17 cellular contexts compared by ENCODE assay signal in the genomic region with DNA sequence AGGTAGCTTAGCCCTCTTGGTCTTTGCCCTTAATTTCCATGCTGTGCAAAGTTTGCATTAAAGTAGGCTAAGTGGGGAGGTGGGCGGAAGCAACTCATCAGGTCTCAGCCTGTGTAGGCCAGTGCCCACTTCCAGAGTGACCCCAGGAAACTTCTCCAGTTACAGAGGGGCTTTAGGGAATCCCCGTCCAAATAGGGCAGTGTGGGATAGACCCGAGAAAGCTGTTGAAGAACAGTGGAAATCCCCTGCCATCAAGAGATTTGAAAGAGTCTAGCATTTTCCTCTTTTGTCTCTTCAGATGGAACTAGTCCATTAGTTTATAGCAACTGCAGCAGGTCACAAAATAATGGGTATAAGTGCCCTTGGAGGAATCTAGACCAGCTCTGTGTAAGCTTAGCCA. TPM values are rescaled to one million over a fixed set of nuclear protein-coding genes. Genes with fewer than 3 reads are reported as not detected.
A peak's percentile ranks its signal among the peaks of the same experiment; 100 is the strongest.
DNase-seq lines count a peak whose midpoint lies in the region; ATAC-seq and TF ChIP-seq lines count a peak whose summit lies in the region.
"Had no signal": no experiment of that assay in that cellular context is flagged by ENCODE, and none has a peak within 500 bp of the region (broad histone marks: within the 10 kb centered on the region; RNA-seq: fewer than 3 reads in every experiment).

No MANE protein-coding gene starts in this region.

- TF ChIP-seq CTCF in GM12865 (IDR thresholded peaks at IDR 0.05; ENCODE audit: insufficient read depth, low read depth, low read length, missing control alignments), result no peak
- TF ChIP-seq CTCF in HEK293 (tag by site-specific recombination; IDR thresholded peaks at IDR 0.05), result no peak

- no peaks in the 10 kb centered on the region for H3K27me3 Mint-ChIP-seq in activated naive CD8-positive, alpha-beta T cell treated with anti-CD3 and anti-CD28 coated beads for 36 hours
- H3K27me3 Mint-ChIP-seq: effector memory CD8-positive, alpha-beta T cell had no signal

- ATAC-seq in GM19025 (IDR thresholded peaks at IDR 0.05; ENCODE audit: low read depth, unreplicated experiment), result peak; percentile 57
- ATAC-seq in HG03378 (IDR thresholded peaks at IDR 0.05; ENCODE audit: unreplicated experiment), result peak; percentile 57
- ATAC-seq: effector memory CD8-positive, alpha-beta T cell; left colon had no signal

- H3K36me3 ChIP-seq in HEK293 (ENCODE audit: control insufficient read depth in 2 of 2, insufficient read depth in 1 of 2, low read length in 2 of 2), result no peaks in the 10 kb centered on the region

- H3K4me3 Mint-ChIP-seq in activated naive CD8-positive, alpha-beta T cell treated with anti-CD3 and anti-CD28 coated beads for 36 hours, result no peak overlapping the region
- H3K4me3 Mint-ChIP-seq: activated CD4-positive, alpha-beta T cell treated with anti-CD3 and anti-CD28 coated beads, Interleukin-2, amount 10 ng/mL, durations not matched to agents 24 days and 14 days; effector memory CD8-positive, alpha-beta T cell; neural crest cell had no signal

- H3K4me3 ChIP-seq in GM12865 (ENCODE audit: low read depth, low read length), result no peak overlapping the region
- H3K4me3 ChIP-seq in HEK293 (ENCODE audit: low read depth, low read length), result no peak overlapping the region

- POLR2A ChIA-PET in HEK293 (lab: Yijun Ruan, JAX), result no interaction called here

- no peaks in the 10 kb centered on the region for H3K9me3 ChIP-seq in HEK293 (ENCODE audit: control insufficient read depth, insufficient read depth, low read depth, low read length)

- DNase-seq in GM12865 (ENCODE audit: low read depth) (peak; percentile 49), NCI-H2196 treated with DMSO at 0.1 percent for 48 hours (lab: John Stamatoyannopoulos, UW; ENCODE audit: unreplicated experiment) (no peak), GOT3 (lab: John Stamatoyannopoulos, UW) (no peak), NCI-H1105 treated with DMSO at 0.1 percent for 48 hours (lab: John Stamatoyannopoulos, UW) (no peak)
- no peak for DNase-seq in activated naive CD8-positive, alpha-beta T cell treated with anti-CD3 and anti-CD28 coated beads for 36 hours
- DNase-seq: activated CD4-positive, alpha-beta T cell treated with anti-CD3 and anti-CD28 coated beads, Interleukin-2, amount 10 ng/mL, durations not matched to agents 24 days and 14 days; activated T-cell treated with anti-CD3 and anti-CD28 coated beads for 4 hours; cerebellar nuclear complex; effector memory CD8-positive, alpha-beta T cell; left colon; NCI-H2081; NCI-H69; Right ventricle myocardium superior had no signal

- no peak overlapping the region for H3K27ac Mint-ChIP-seq in activated naive CD8-positive, alpha-beta T cell treated with anti-CD3 and anti-CD28 coated beads for 36 hours
- H3K27ac Mint-ChIP-seq: activated CD4-positive, alpha-beta T cell treated with anti-CD3 and anti-CD28 coated beads, Interleukin-2, amount 10 ng/mL, durations not matched to agents 24 days and 14 days; effector memory CD8-positive, alpha-beta T cell had no signal

- CTCF ChIA-PET in HEK293 (lab: Yijun Ruan, JAX), result interaction anchor here (0.9 kb wide), 1 partner anchor 19 kb away, joined by 3 read pairs; no protein-coding TSS in a partner anchor

- no peak overlapping the region for H3K27ac ChIP-seq in HEK293 (ENCODE audit: extremely low read depth, low read depth, low read length)

- no peaks in the 10 kb centered on the region for H3K36me3 Mint-ChIP-seq in activated naive CD8-positive, alpha-beta T cell treated with anti-CD3 and anti-CD28 coated beads for 36 hours

- peaks cover 6% of the 10 kb centered on the region for H3K4me1 Mint-ChIP-seq in activated naive CD8-positive, alpha-beta T cell treated with anti-CD3 and anti-CD28 coated beads for 36 hours
- H3K4me1 Mint-ChIP-seq: neural crest cell had no signal

- no peaks in the 10 kb centered on the region for H3K9me3 Mint-ChIP-seq in activated naive CD8-positive, alpha-beta T cell treated with anti-CD3 and anti-CD28 coated beads for 36 hours
- H3K9me3 Mint-ChIP-seq: activated CD4-positive, alpha-beta T cell treated with anti-CD3 and anti-CD28 coated beads, Interleukin-2, amount 10 ng/mL, durations not matched to agents 24 days and 14 days; effector memory CD8-positive, alpha-beta T cell; neural crest cell had no signal

- no peaks in the 10 kb centered on the region for H3K4me1 ChIP-seq in HEK293 (ENCODE audit: control insufficient read depth, insufficient read depth, low read length)

TF ChIP-seq in HEK293, 187 proteins besides CTCF, POLR2A, EP300 and RAD21:
- TF ChIP-seq ZNF658 (tag by site-specific recombination; IDR thresholded peaks at IDR 0.05) (no peak), EGR2 (tag by site-specific recombination; IDR thresholded peaks at IDR 0.05; ENCODE audit: low read depth) (0 out of 2 replicates have a peak, but pooled peaks have one; percentile 8), ZNF23 (tag by site-specific recombination; IDR thresholded peaks at IDR 0.05; ENCODE audit: borderline replicate concordance) (no peak)
- TF ChIP-seq, protein P1, sequence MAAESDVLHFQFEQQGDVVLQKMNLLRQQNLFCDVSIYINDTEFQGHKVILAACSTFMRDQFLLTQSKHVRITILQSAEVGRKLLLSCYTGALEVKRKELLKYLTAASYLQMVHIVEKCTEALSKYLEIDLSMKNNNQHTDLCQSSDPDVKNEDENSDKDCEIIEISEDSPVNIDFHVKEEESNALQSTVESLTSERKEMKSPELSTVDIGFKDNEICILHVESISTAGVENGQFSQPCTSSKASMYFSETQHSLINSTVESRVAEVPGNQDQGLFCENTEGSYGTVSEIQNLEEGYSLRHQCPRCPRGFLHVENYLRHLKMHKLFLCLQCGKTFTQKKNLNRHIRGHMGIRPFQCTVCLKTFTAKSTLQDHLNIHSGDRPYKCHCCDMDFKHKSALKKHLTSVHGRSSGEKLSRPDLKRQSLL (tag by site-specific recombination; IDR thresholded peaks at IDR 0.05), result no peak

RNA-seq across cellular contexts. Expression of a gene that starts 20.2 kb away (rescaled TPM):
- 100 to 1,000 TPM; 258 to 260 TPM for total RNA-seq in activated naive CD8-positive, alpha-beta T cell treated with anti-CD3 and anti-CD28 coated beads for 36 hours
